8 cellular contexts compared by ENCODE assay signal in genomic region chr17:45246861-45247428, GRCh38. TPM values are rescaled to one million over a fixed set of nuclear protein-coding genes. Genes with fewer than 3 reads are reported as not detected.
A peak's percentile ranks its signal among the peaks of the same experiment; 100 is the strongest.
DNase-seq lines count a peak whose midpoint lies in the region; ATAC-seq, FAIRE-seq and TF ChIP-seq lines count a peak whose summit lies in the region.

No MANE protein-coding gene starts in this region.

- TF ChIP-seq POLR2A in body of pancreas (IDR thresholded peaks at IDR 0.05) (no peak), testis (IDR thresholded peaks at IDR 0.05) (no peak)

- intact Hi-C loops in body of pancreas (cut with DNase I) = no loop called here
- intact Hi-C loops in testis (cut with DNase I; ENCODE audit: low total_unique reads) = no loop called here

- H3K4me1 ChIP-seq in body of pancreas (peaks cover 26% of the 10 kb centered on the region), testis (peaks cover 17% of the 10 kb centered on the region)

- H3K9me3 ChIP-seq in body of pancreas (no peaks in the 10 kb centered on the region), testis (no peaks in the 10 kb centered on the region)

- ATAC-seq in body of pancreas (no peak), GM21423 (IDR thresholded peaks at IDR 0.05; ENCODE audit: unreplicated experiment) (no peak)

- DNase-seq in NCI-H748 (lab: John Stamatoyannopoulos, UW; ENCODE audit: unreplicated experiment) = peak; percentile 70
- no peak for DNase-seq in NCI-H748 treated with DMSO at 0.1 percent for 48 hours (lab: John Stamatoyannopoulos, UW)
- peak; percentile 54 for DNase-seq in NCI-H345 treated with DMSO at 0.1 percent for 48 hours (lab: John Stamatoyannopoulos, UW; ENCODE audit: unreplicated experiment)
- peak in 1 of 4 donors; percentile 48 for DNase-seq in body of pancreas
- peak; percentile 20 for DNase-seq in kidney tubule cell (ENCODE audit: low spot score)
- DNase-seq in testis = peak; percentile 50
- DNase-seq in GM19239 (ENCODE audit: insufficient read length, low spot score) = no peak

- H3K27me3 ChIP-seq in body of pancreas = no peaks in the 10 kb centered on the region
- no peaks in the 10 kb centered on the region for H3K27me3 ChIP-seq in testis

- H3K36me3 ChIP-seq in body of pancreas (replicated peaks in 1 of 2; ENCODE audit: insufficient read depth in 1 of 2, low read depth in 2 of 2) (no peaks in the 10 kb centered on the region), testis (ENCODE audit: low read depth, missing control alignments) (no peaks in the 10 kb centered on the region)

- no peak for FAIRE-seq in GM19239 (lab: Jason Lieb, UNC)

- TF ChIP-seq CTCF in body of pancreas (IDR thresholded peaks at IDR 0.05) (peak in 5 of 7 experiments; percentile 20 to 46 (median 29)), testis (IDR thresholded peaks at IDR 0.05) (peak in 2 of 3 experiments; percentile 26 to 36)

- H3K4me3 ChIP-seq in body of pancreas (peak overlapping the region; percentile 12 to 34), testis (peak overlapping the region; percentile 34 to 59)

- 5 to 22% methylated on average over 16 to 33 of the region's 33 CpGs for WGBS in body of pancreas, 2 donors
- WGBS in testis, 2 donors = 0 to 8% methylated on average over 14 to 33 of the region's 33 CpGs

- H3K27ac ChIP-seq in body of pancreas = peak overlapping the region; percentile 58 to 87 (median 81)
- H3K27ac ChIP-seq in testis = peak overlapping the region in 1 of 2 donors; percentile 6

RNA-seq across cellular contexts. Expression of gene SPATA32, which starts 14.9 kb away (rescaled TPM):
- 1 to 10 TPM in 1 of 2 donors, not detected in 1; 1.0 TPM for total RNA-seq in body of pancreas
- total RNA-seq in testis = 10 to 100 TPM; 15.5 to 47.4 TPM
- polyA plus RNA-seq in testis (ENCODE audit: insufficient read depth, low read depth, low replicate concordance) = 72.0 TPM

RNA-seq across cellular contexts. Expression of gene FMNL1, which starts 25.3 kb away (rescaled TPM):
- total RNA-seq in body of pancreas = 1 to 10 TPM; 4.0 to 5.2 TPM
- total RNA-seq in testis = 10 to 100 TPM; 11.1 to 15.8 TPM
- polyA plus RNA-seq in testis (ENCODE audit: insufficient read depth, low read depth, low replicate concordance) = 13.9 TPM

Comparison
In these comparisons a context has a peak if more than half of its experiments do, and no peak if none do; other contexts are left out.
1. DNase-seq: peak in NCI-H748 (single experiment), NCI-H345 treated with DMSO at 0.1 percent for 48 hours (single experiment), kidney tubule cell (single experiment) and testis (single experiment); none in NCI-H748 treated with DMSO at 0.1 percent for 48 hours (single experiment) and GM19239 (single experiment).
2. RNA of gene SPATA32, which starts 14.9 kb away (total RNA-seq): 15.5 to 47.4 TPM in testis; 1.0 TPM in body of pancreas; every median in the first group is over 4 times any median in the second.